Comparison of ENCODE assay signal across 10 cellular contexts in the genomic region with DNA sequence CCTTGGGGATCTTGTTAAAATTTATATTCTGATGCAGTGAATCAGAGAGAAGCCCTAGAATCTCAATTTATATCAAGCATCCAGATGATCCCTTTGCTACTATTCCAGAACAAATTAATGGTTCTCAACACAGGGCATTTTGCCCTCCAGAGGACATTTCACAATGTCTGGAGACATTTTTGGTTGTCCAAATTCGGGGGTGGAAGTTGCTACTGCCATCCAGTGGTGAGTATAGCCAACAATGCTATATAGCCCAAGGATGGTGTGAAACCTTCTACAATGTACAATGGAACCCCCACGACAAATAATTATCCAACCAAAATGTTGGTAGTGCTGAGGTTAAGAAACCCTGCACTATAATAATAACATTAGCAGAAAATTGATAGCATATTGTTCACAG.
A peak's percentile ranks its signal among the peaks of the same experiment; 100 is the strongest.
DNase-seq lines count a peak whose midpoint lies in the region; ATAC-seq, FAIRE-seq and TF ChIP-seq lines count a peak whose summit lies in the region.
"Had no signal": no experiment of that assay in that cellular context is flagged by ENCODE, and none has a peak within 500 bp of the region (broad histone marks: within the 10 kb centered on the region; RNA-seq: fewer than 3 reads in every experiment).

No MANE protein-coding gene starts in this region.

- in situ Hi-C loops in SK-MEL-5 (cut with HindIII; ENCODE audit: low pct_unique_long_range_greater_than_20kb, low sequenced_read_pairs): no loop called here

- CTCF ChIA-PET in RWPE1 (lab: Yijun Ruan, JAX): interaction anchor here (0.7 kb wide), 1 partner anchor 34 kb away, joined by 5 read pairs; no protein-coding TSS in a partner anchor

- no peak overlapping the region for H3K27ac ChIP-seq in RWPE1

- no peak for FAIRE-seq in H54 (lab: Jason Lieb, UNC)
- FAIRE-seq: endometrium had no signal

- ATAC-seq in HG02759 (IDR thresholded peaks at IDR 0.05; ENCODE audit: unreplicated experiment) (peak; percentile 79), HG02973 (IDR thresholded peaks at IDR 0.05; ENCODE audit: unreplicated experiment) (no peak)

- POLR2A ChIA-PET in RWPE1 (lab: Yijun Ruan, JAX; ENCODE audit: low non-redundant PET): no interaction called here

- no peak for TF ChIP-seq CTCF in RWPE1 (conservative IDR thresholded peaks at IDR 0.05; ENCODE audit: low read depth)

- no peak for TF ChIP-seq POLR2A in H54 (IDR thresholded peaks at IDR 0.05; ENCODE audit: low read depth, low read length)

- DNase-seq in D341Med (ENCODE audit: low spot score) (peak; percentile 33), SK-MEL-5 (ENCODE audit: low read depth, low spot score) (peak; percentile 64), iPS-NIHi7 (ENCODE audit: extremely low spot score) (peak; percentile 12), NCI-H345 (lab: John Stamatoyannopoulos, UW) (no peak), H54 (ENCODE audit: insufficient read length, low spot score) (no peak), RWPE1 (ENCODE audit: low spot score) (no peak)
- DNase-seq: activated CD4-positive, alpha-beta T cell treated with anti-CD3 and anti-CD28 coated beads, Interleukin-2, amount 50 U/mL, for 1 hour had no signal

Comparison
In these comparisons a context has a peak if more than half of its experiments do, and no peak if none do; other contexts are left out.
1. DNase-seq: peak in D341Med (single experiment), SK-MEL-5 (single experiment) and iPS-NIHi7 (single experiment); none in NCI-H345 (single experiment), H54 (single experiment) and RWPE1 (single experiment).